In the genomic region with DNA sequence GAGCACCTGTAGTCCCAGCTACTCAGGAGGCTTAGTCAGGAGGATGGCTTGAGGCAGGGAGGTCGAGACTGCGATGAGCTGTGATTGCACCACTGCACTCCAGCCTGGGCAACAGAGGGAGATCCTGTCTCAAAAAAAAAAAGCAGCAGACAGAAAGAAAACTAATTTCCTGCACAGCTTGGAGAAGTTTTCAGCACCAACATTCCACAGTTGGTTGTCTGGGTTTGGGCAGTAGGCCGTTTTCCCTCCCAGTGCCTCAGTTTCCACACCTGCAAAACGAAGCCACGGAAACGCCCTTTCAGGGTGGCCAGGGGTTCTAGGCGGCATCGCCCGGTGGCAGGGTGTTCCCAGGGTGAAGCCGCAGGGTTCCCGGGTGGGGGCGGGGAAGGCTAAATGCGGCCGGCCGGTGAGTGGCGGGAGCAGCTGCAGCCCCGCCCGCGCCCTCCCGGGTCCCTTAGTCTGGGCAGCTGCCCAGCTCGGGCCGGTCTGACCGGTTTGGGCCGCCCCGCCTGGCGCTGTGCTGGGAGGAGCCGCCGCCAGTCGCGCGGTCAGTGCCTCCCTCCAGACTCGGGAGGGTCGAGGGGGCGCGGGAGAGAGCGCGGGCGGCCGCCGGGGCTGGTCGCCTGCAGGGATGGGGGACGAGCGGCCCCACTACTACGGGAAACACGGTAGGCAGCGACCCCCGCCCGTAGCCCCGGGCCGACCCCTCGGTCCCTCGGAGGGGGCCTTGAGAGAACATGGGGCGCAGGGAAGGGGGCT, we compare ENCODE assay signal across 8 cellular contexts. TPM values are rescaled to one million over a fixed set of nuclear protein-coding genes. Genes with fewer than 3 reads are reported as not detected.
A peak's percentile ranks its signal among the peaks of the same experiment; 100 is the strongest.
DNase-seq lines count a peak whose midpoint lies in the region; ATAC-seq and TF ChIP-seq lines count a peak whose summit lies in the region.

SLC44A2 (plus strand) TSS at position 551 of the 759 bp plus-strand sequence; CDS start at position 632, 81 bp downstream.

- H2AFZ ChIP-seq in ACC112 (ENCODE audit: low read length, unreplicated experiment): no peak within 1 kb of the TSS

- no peak for ATAC-seq in HG02571 (IDR thresholded peaks at IDR 0.05; ENCODE audit: unreplicated experiment)
- no peak for ATAC-seq in GM19452 (IDR thresholded peaks at IDR 0.05; ENCODE audit: unreplicated experiment)

- H3K4me3 ChIP-seq in ACC112 (ENCODE audit: low read depth, low read length) (peak within 1 kb of the TSS; percentile 75), fibroblast of mammary gland (ENCODE audit: control insufficient read depth, low read depth, low read length) (peak within 1 kb of the TSS; percentile 54), mucosa of stomach (ENCODE audit: low read length) (peak within 1 kb of the TSS; percentile 42), urinary bladder (ENCODE audit: low read depth, low read length) (peak within 1 kb of the TSS; percentile 53)

- H3K4me1 ChIP-seq in ACC112 (ENCODE audit: control insufficient read depth, insufficient read depth, low read length, unreplicated experiment): peaks cover 4% of the 10 kb centered on the region
- peaks cover 32% of the 10 kb centered on the region for H3K4me1 ChIP-seq in mucosa of stomach (ENCODE audit: control insufficient read depth, insufficient read depth, low read length)
- H3K4me1 ChIP-seq in urinary bladder (ENCODE audit: insufficient read depth): no peaks in the 10 kb centered on the region

- H3K36me3 ChIP-seq in ACC112 (ENCODE audit: insufficient read depth, low read length): no peaks in the 10 kb centered on the region
- no peaks in the 10 kb centered on the region for H3K36me3 ChIP-seq in mucosa of stomach (ENCODE audit: control insufficient read depth, insufficient read depth, low read length)
- no peaks in the 10 kb centered on the region for H3K36me3 ChIP-seq in urinary bladder (ENCODE audit: insufficient read depth)

- H3K79me2 ChIP-seq in ACC112 (ENCODE audit: control insufficient read depth, insufficient read depth, low read length, unreplicated experiment): peaks cover 9% of the 10 kb centered on the region

- H3K27ac ChIP-seq in ACC112 (ENCODE audit: low read depth, low read length) (peak within 1 kb of the TSS; percentile 27; the same call in 1 of the 2 replicates), VCaP (peak within 1 kb of the TSS; percentile 87), urinary bladder (ENCODE audit: low read depth) (peak within 1 kb of the TSS; percentile 78)

- DNase-seq in HCEC 1CT (peak; percentile 56), fibroblast of mammary gland (ENCODE audit: low read depth) (peak; percentile 36)

- H3K9me3 ChIP-seq in mucosa of stomach (ENCODE audit: control insufficient read depth, low read length): no peaks in the 10 kb centered on the region

- WGBS in urinary bladder: 13% methylated on average over 53 of the region's 53 CpGs

- no peak for TF ChIP-seq CTCF in VCaP (conservative IDR thresholded peaks at IDR 0.05)
- TF ChIP-seq CTCF in fibroblast of mammary gland (conservative IDR thresholded peaks at IDR 0.05; ENCODE audit: control insufficient read depth, insufficient read depth, low read depth, low read length): no peak

- peak within 1 kb of the TSS; percentile 94 for H3K9ac ChIP-seq in mucosa of stomach (ENCODE audit: low read length)

- H3K27me3 ChIP-seq in ACC112 (ENCODE audit: insufficient read depth, low read length) (no peaks in the 10 kb centered on the region), mucosa of stomach (ENCODE audit: control insufficient read depth, insufficient read depth, low read length) (no peaks in the 10 kb centered on the region)

RNA-seq across cellular contexts. Expression of gene SLC44A2, which starts in this region (rescaled TPM):
- 40.7 TPM for total RNA-seq in urinary bladder
- 76.5 TPM for polyA plus RNA-seq in urinary bladder

Comparison
In these comparisons a context has a peak if more than half of its experiments do, and no peak if none do; other contexts are left out.
1. H3K27ac ChIP-seq: peak in every context shown above with its lines; median percentile 87 in VCaP; 78 in urinary bladder; 27 in ACC112.